ENCODE assay signal across 8 cellular contexts in the genomic region with DNA sequence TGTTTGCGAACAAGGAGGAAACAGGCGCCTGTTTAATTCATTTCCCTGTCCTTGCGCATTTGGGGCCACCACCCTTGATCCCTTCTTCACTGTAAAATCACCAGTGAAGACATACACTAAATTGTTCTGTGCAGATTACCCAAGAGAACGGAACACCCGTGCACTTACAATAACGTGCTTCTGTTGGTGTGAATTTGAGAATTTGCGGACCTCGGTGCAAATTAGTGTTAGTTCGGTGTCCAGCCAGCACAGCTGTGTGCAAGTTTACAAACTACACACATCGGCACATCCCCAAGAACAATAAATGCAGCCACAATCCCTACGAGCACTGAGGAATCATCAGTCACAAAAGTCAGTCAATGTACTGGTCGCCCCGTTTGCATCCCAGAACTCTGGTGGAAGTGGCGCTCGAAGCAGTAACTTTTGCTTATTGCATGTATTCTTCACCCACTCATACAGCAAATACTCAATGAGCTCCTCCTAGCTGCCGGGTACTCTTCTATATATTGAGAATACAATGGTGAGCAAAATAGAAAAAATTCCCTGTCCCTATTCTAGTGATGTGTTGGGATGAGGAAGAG. TPM values are rescaled to one million over a fixed set of nuclear protein-coding genes. Genes with fewer than 3 reads are reported as not detected.
A peak's percentile ranks its signal among the peaks of the same experiment; 100 is the strongest.
DNase-seq lines count a peak whose midpoint lies in the region; ATAC-seq, FAIRE-seq and TF ChIP-seq lines count a peak whose summit lies in the region.

No MANE protein-coding gene starts in this region.

- ATAC-seq in HG03025 (IDR thresholded peaks at IDR 0.05; ENCODE audit: low FRiP score, unreplicated experiment): no peak

- H3K27ac ChIP-seq in HUES64 (ENCODE audit: low read depth, low read length): no peak overlapping the region
- peak overlapping the region; percentile 98 for H3K27ac ChIP-seq in keratinocyte (ENCODE audit: control insufficient read depth, insufficient read depth, low read length)
- H3K27ac ChIP-seq in tibial artery: peak overlapping the region; percentile 94 to 98

- no peaks in the 10 kb centered on the region for H4K20me1 ChIP-seq in keratinocyte (ENCODE audit: control insufficient read depth, extremely low read depth, insufficient read depth, low read length)

- FAIRE-seq in D721Med (lab: Jason Lieb, UNC) (no peak), keratinocyte (lab: Jason Lieb, UNC) (no peak), HTR-8/SVneo (lab: Jason Lieb, UNC) (no peak)

- peak overlapping the region; percentile 75 for H3K9ac ChIP-seq in HUES64 (ENCODE audit: low read depth, low read length)
- peak overlapping the region; percentile 98 for H3K9ac ChIP-seq in adipocyte (ENCODE audit: low read length)
- H3K9ac ChIP-seq in keratinocyte (ENCODE audit: control insufficient read depth, extremely low read depth, insufficient read depth, low read length): peak overlapping the region; percentile 99

- intact Hi-C loops in tibial artery (cut with DNase I; ENCODE audit: low total_unique reads): loop anchor here (2.0 kb wide), 1 partner anchor 46 kb away; a partner anchor contains a TSS

- H2AFZ ChIP-seq in keratinocyte (ENCODE audit: control insufficient read depth, low read length): peak overlapping the region; percentile 100

- WGBS in HUES64: 13% methylated on average over 15 of the region's 16 CpGs

- DNase-seq in D721Med (ENCODE audit: insufficient read length, low spot score) (no peak), adipocyte (ENCODE audit: low read depth) (peak; percentile 66), keratinocyte (ENCODE audit: low read depth, low spot score) (no peak), tibial artery (no peak), DMS114 treated with DMSO at 0.1 percent for 48 hours (lab: John Stamatoyannopoulos, UW; ENCODE audit: unreplicated experiment) (no peak), HTR-8/SVneo (ENCODE audit: insufficient read length, low spot score) (no peak)

- dilution Hi-C loops in keratinocyte (cut with MboI; ENCODE audit: extremely low pct_ligation_motif_present, low sequenced_read_pairs): no loop called here

- H3K4me1 ChIP-seq in HUES64 (ENCODE audit: insufficient read depth, low read length) (peaks cover 12% of the 10 kb centered on the region), adipocyte (ENCODE audit: control insufficient read depth, insufficient read depth, low read length) (peaks cover 30% of the 10 kb centered on the region), keratinocyte (ENCODE audit: control insufficient read depth, extremely low read depth, insufficient read depth, low read length) (peaks cover 20% of the 10 kb centered on the region), tibial artery (peaks cover 0 to 36% (median 13%) of the 10 kb centered on the region in 4 donors)

- H3K9me1 ChIP-seq in keratinocyte (ENCODE audit: control insufficient read depth, extremely low read depth, insufficient read depth, low read length): no peaks in the 10 kb centered on the region

- peak; percentile 15 for TF ChIP-seq CTCF in D721Med (IDR thresholded peaks at IDR 0.05; ENCODE audit: insufficient read depth, missing control alignments)
- no peak for TF ChIP-seq CTCF in keratinocyte (optimal IDR thresholded peaks at IDR 0.05 in 1 of 3, IDR thresholded peaks at IDR 0.05 in 1 of 3, conservative IDR thresholded peaks at IDR 0.05 in 1 of 3; ENCODE audit: extremely low read depth in 1 of 3, insufficient read depth in 2 of 3, low read length in 3 of 3)
- TF ChIP-seq CTCF in tibial artery (IDR thresholded peaks at IDR 0.05): no peak

- H3K27me3 ChIP-seq in HUES64 (ENCODE audit: insufficient read depth, low read length) (peaks cover 7% of the 10 kb centered on the region; the same call in 1 of the 2 replicates), adipocyte (replicated peaks; ENCODE audit: control insufficient read depth, insufficient read depth, low read length) (no peaks in the 10 kb centered on the region), keratinocyte (ENCODE audit: control insufficient read depth, extremely low read depth, insufficient read depth, low read length) (no peaks in the 10 kb centered on the region), tibial artery (no peaks in the 10 kb centered on the region)

- peak overlapping the region; percentile 100 for H3K4me2 ChIP-seq in keratinocyte (ENCODE audit: control insufficient read depth, extremely low read depth, insufficient read depth, low read depth, low read length)

- H3K79me2 ChIP-seq in keratinocyte (ENCODE audit: control insufficient read depth, insufficient read depth, low read length): peaks cover 40% of the 10 kb centered on the region

- peak overlapping the region; percentile 84 for H3K4me3 ChIP-seq in HUES64 (ENCODE audit: low read length)
- H3K4me3 ChIP-seq in adipocyte (ENCODE audit: low read length): peak overlapping the region; percentile 86
- H3K4me3 ChIP-seq in keratinocyte (ENCODE audit: control insufficient read depth in 2 of 3, extremely low read depth in 1 of 3, insufficient read depth in 2 of 3, low read depth in 1 of 3, low read length in 3 of 3): peak overlapping the region; percentile 80 to 100 (median 97)
- peak overlapping the region; percentile 87 to 89 for H3K4me3 ChIP-seq in tibial artery

- H3K9me3 ChIP-seq in HUES64 (ENCODE audit: insufficient read depth, low read depth, low read length) (no peaks in the 10 kb centered on the region), adipocyte (ENCODE audit: control insufficient read depth, low read length) (no peaks in the 10 kb centered on the region), keratinocyte (ENCODE audit: control insufficient read depth, low read depth, low read length) (no peaks in the 10 kb centered on the region), tibial artery (no peaks in the 10 kb centered on the region)

- H3K36me3 ChIP-seq in HUES64 (ENCODE audit: insufficient read depth, low read length) (no peaks in the 10 kb centered on the region), adipocyte (ENCODE audit: control insufficient read depth, insufficient read depth, low read length, severe bottlenecking) (no peaks in the 10 kb centered on the region), keratinocyte (ENCODE audit: control insufficient read depth in 2 of 2, extremely low read depth in 1 of 2, insufficient read depth in 2 of 2, low read length in 2 of 2) (no peaks in the 10 kb centered on the region), tibial artery (no peaks in the 10 kb centered on the region)

RNA-seq across cellular contexts. Expression of a gene that starts 0.8 kb away (rescaled TPM):
- 13.6 TPM for polyA plus RNA-seq in HUES64 (2013, experiment 1 of 2)
- polyA plus RNA-seq in HUES64 (2013, experiment 2 of 2): 14.1 TPM
- polyA plus RNA-seq in keratinocyte: 8.2 to 12.6 TPM (median 11.4 TPM) in 3 replicates
- polyA plus RNA-seq in keratinocyte (2011; ENCODE audit: low read depth): 22.2 TPM
- polyA plus RNA-seq in keratinocyte (2011; cell fraction: cytosol; rRNA removed): 7.5 and 12.6 TPM in 2 replicates
- 15.2 and 15.7 TPM in 2 replicates for polyA plus RNA-seq in keratinocyte (2011; cell fraction: nucleus; rRNA removed)
- 9.9 and 10.4 TPM in 2 replicates for polyA plus RNA-seq in keratinocyte (2012; ENCODE audit: low replicate concordance)
- polyA minus RNA-seq in keratinocyte: 13.2 to 17.0 TPM (median 16.9 TPM) in 3 replicates
- 9.6 TPM for polyA minus RNA-seq in keratinocyte (2011; cell fraction: cytosol; rRNA and poly(A)+ RNA removed)
- polyA minus RNA-seq in keratinocyte (2011; cell fraction: nucleus; rRNA and poly(A)+ RNA removed): 15.4 and 32.5 TPM in 2 replicates

RNA-seq across cellular contexts. Expression of a gene that starts 47.0 kb away (rescaled TPM):
- polyA plus RNA-seq in HUES64 (2013, experiment 1 of 2): 97.9 TPM
- 106 TPM for polyA plus RNA-seq in HUES64 (2013, experiment 2 of 2)
- polyA plus RNA-seq in keratinocyte: 56.2 to 74.6 TPM (median 61.0 TPM) in 3 replicates
- polyA plus RNA-seq in keratinocyte (2011; ENCODE audit: low read depth): 15.9 TPM
- polyA plus RNA-seq in keratinocyte (2011; cell fraction: cytosol; rRNA removed): 33.5 and 49.9 TPM in 2 replicates
- 89.8 and 99.3 TPM in 2 replicates for polyA plus RNA-seq in keratinocyte (2011; cell fraction: nucleus; rRNA removed)
- 31.7 and 48.3 TPM in 2 replicates for polyA plus RNA-seq in keratinocyte (2012; ENCODE audit: low replicate concordance)
- polyA minus RNA-seq in keratinocyte: 52.0 to 127 TPM (median 101 TPM) in 3 replicates
- polyA minus RNA-seq in keratinocyte (2011; cell fraction: cytosol; rRNA and poly(A)+ RNA removed): 48.5 TPM
- polyA minus RNA-seq in keratinocyte (2011; cell fraction: nucleus; rRNA and poly(A)+ RNA removed): 61.6 and 105 TPM in 2 replicates
